In genomic region chr16:90046122-90046970, GRCh38 we compare ENCODE assay signal across 8 cellular contexts. TPM values are rescaled to one million over a fixed set of nuclear protein-coding genes. Genes with fewer than 3 reads are reported as not detected.
DNase-seq lines count a peak whose midpoint lies in the region; ATAC-seq and TF ChIP-seq lines count a peak whose summit lies in the region.

No MANE protein-coding gene starts in this region.

- TF ChIP-seq CTCF in left ventricle myocardium inferior (IDR thresholded peaks at IDR 0.05; ENCODE audit: borderline replicate concordance) (no peak), spleen (IDR thresholded peaks at IDR 0.05 in 8 of 11, conservative IDR thresholded peaks at IDR 0.05 in 3 of 11) (no peak)

- H3K9ac ChIP-seq in NT2/D1 (ENCODE audit: insufficient read length, low read depth) (peak overlapping the region; percentile 91), skeletal muscle tissue (ENCODE audit: low read depth in 1 of 3, low read length in 3 of 3) (peak overlapping the region in 2 of 3 donors; percentile 60 to 72)

- intact Hi-C loops in left ventricle myocardium inferior (cut with micrococcal nuclease) (no loop called here), spleen (cut with DNase I; ENCODE audit: low total_unique reads) (no loop called here)

- TF ChIP-seq POLR2A in spleen (IDR thresholded peaks at IDR 0.05) = no peak

- H3K27me3 ChIP-seq in NT2/D1 (ENCODE audit: insufficient read depth, insufficient read length) (no peaks in the 10 kb centered on the region), left ventricle myocardium inferior (ENCODE audit: low read depth) (peaks cover 17% of the 10 kb centered on the region), skeletal muscle tissue (ENCODE audit: control insufficient read depth in 3 of 3, insufficient read depth in 3 of 3, low read length in 3 of 3) (peaks cover 4 to 12% (median 10%) of the 10 kb centered on the region in 3 donors), spleen (replicated peaks in 1 of 7) (peaks cover 4 to 42% (median 17%) of the 10 kb centered on the region in 7 donors)

- H3K4me1 ChIP-seq in NT2/D1 (ENCODE audit: insufficient read depth, insufficient read length) = peaks cover 20% of the 10 kb centered on the region
- H3K4me1 ChIP-seq in left ventricle myocardium inferior = peaks cover 13% of the 10 kb centered on the region
- peaks cover 11 to 18% (median 13%) of the 10 kb centered on the region in 3 donors for H3K4me1 ChIP-seq in skeletal muscle tissue (ENCODE audit: control insufficient read depth in 3 of 3, insufficient read depth in 3 of 3, low read length in 3 of 3)
- H3K4me1 ChIP-seq in spleen = peaks cover 8 to 15% (median 11%) of the 10 kb centered on the region in 6 donors

- H3K4me3 ChIP-seq in NT2/D1 (ENCODE audit: insufficient read length, low read depth) (peak overlapping the region; percentile 54), left ventricle myocardium inferior (peak overlapping the region; percentile 58), skeletal muscle tissue (ENCODE audit: low read length in 3 of 3) (peak overlapping the region; percentile 24 to 66 (median 64)), spleen (peak overlapping the region in 2 of 8 donors; percentile 42 to 61)

- H3K9me3 ChIP-seq in NT2/D1 (ENCODE audit: insufficient read depth, low read length) (no peaks in the 10 kb centered on the region), left ventricle myocardium inferior (replicated peaks) (no peaks in the 10 kb centered on the region), skeletal muscle tissue (ENCODE audit: control insufficient read depth in 3 of 3, low read length in 3 of 3) (no peaks in the 10 kb centered on the region), spleen (no peaks in the 10 kb centered on the region)

- DNase-seq in NCI-H1417 (lab: John Stamatoyannopoulos, UW) = peak in 2 of 3 experiments; percentile 62 to 77
- no peak for DNase-seq in NCI-H1417 treated with DMSO at 0.1 percent for 48 hours (lab: John Stamatoyannopoulos, UW)
- peak; percentile 66 for DNase-seq in NT2/D1 (ENCODE audit: low read depth, low spot score)
- DNase-seq in left ventricle myocardium inferior = no peak
- no peak for DNase-seq in spleen

- H3K27ac ChIP-seq in left ventricle myocardium inferior (replicated peaks) = no peak overlapping the region
- H3K27ac ChIP-seq in skeletal muscle tissue (ENCODE audit: low read depth, low read length) = no peak overlapping the region
- H3K27ac ChIP-seq in spleen = peak overlapping the region in 1 of 8 donors; percentile 17

- ATAC-seq in GM18870 (IDR thresholded peaks at IDR 0.05; ENCODE audit: unreplicated experiment) (no peak), GM19023 (IDR thresholded peaks at IDR 0.05; ENCODE audit: unreplicated experiment) (no peak)

- 35 to 62% (median 49%) methylated on average over 11 to 23 of the region's 23 CpGs for WGBS in spleen, 5 donors

- H3K36me3 ChIP-seq in NT2/D1 (ENCODE audit: insufficient read depth, insufficient read length, low read length) (peaks cover 28% of the 10 kb centered on the region), left ventricle myocardium inferior (peaks cover 26% of the 10 kb centered on the region), skeletal muscle tissue (ENCODE audit: control insufficient read depth in 3 of 3, insufficient read depth in 3 of 3, low read length in 3 of 3) (peaks cover 11 to 20% (median 14%) of the 10 kb centered on the region in 3 donors), spleen (peaks cover 0 to 23% (median 7%) of the 10 kb centered on the region in 6 donors)

RNA-seq across cellular contexts. Expression of gene DBNDD1, which starts 27.1 kb away (rescaled TPM):
- total RNA-seq in left ventricle myocardium inferior (4.6 TPM), skeletal muscle tissue (3.1 TPM), spleen (1 to 10 TPM in 6 of 7 donors, under 1 TPM in 1; 0.66 to 3.7 (median 1.8) TPM)
- polyA plus RNA-seq in spleen = 1 to 10 TPM in 2 of 3 donors, under 1 TPM in 1; 0.87 to 1.9 (median 1.6) TPM

RNA-seq across cellular contexts. Expression of gene PRDM7, which starts 30.8 kb away (rescaled TPM):
- total RNA-seq in left ventricle myocardium inferior = not detected
- not detected for total RNA-seq in skeletal muscle tissue
- not detected for total RNA-seq in spleen
- polyA plus RNA-seq in spleen = not detected

Comparison
In these comparisons a context has a peak if more than half of its experiments do, and no peak if none do; other contexts are left out.
1. DNase-seq: peak in NCI-H1417 (2 of 3) and NT2/D1 (single experiment); none in NCI-H1417 treated with DMSO at 0.1 percent for 48 hours (single experiment), left ventricle myocardium inferior (single experiment) and spleen (single experiment).